In the genomic region with DNA sequence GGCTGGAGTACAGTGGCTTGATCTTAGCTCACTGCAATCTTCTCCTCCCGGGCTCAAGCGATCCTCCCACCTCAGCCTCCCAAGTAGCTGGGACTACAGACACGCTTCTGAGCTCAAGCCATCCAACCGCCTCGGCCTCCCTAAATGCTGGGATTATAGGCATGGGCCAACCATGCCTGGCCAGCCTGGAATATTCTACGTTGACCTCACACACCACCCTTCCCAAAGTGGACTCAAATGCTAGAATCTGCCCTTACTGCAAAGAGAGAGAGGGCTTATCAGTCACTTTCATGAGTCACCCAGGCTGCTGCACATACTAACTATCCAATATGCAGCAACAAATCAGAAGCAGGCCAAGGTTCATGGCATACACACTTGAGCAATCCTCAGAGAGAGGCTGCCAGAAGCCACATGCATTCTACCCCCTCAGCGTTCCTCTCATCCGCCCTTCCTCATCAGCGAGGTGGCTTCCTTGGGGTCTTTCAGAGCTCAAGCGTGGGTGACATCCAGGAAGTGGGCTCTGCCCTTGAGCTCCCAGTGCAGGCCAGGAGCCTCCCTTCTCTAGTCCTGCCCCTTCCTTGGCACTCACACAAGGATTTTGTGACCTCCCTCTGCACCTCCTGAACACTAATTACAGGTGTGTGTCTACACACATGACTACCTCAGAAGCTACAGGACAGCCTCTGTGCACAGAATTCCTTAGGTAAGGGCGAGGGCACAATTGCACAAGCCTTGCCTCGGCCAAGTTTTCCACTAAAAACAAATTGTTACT, we compare ENCODE assay signal across 1 cellular context.
TF ChIP-seq lines count a peak whose summit lies in the region.

No MANE protein-coding gene starts in this region.

TF ChIP-seq in HepG2, 621 proteins besides CTCF, POLR2A, EP300 and RAD21 (continued from another document and continues in another):
- TF ChIP-seq, protein P1, sequence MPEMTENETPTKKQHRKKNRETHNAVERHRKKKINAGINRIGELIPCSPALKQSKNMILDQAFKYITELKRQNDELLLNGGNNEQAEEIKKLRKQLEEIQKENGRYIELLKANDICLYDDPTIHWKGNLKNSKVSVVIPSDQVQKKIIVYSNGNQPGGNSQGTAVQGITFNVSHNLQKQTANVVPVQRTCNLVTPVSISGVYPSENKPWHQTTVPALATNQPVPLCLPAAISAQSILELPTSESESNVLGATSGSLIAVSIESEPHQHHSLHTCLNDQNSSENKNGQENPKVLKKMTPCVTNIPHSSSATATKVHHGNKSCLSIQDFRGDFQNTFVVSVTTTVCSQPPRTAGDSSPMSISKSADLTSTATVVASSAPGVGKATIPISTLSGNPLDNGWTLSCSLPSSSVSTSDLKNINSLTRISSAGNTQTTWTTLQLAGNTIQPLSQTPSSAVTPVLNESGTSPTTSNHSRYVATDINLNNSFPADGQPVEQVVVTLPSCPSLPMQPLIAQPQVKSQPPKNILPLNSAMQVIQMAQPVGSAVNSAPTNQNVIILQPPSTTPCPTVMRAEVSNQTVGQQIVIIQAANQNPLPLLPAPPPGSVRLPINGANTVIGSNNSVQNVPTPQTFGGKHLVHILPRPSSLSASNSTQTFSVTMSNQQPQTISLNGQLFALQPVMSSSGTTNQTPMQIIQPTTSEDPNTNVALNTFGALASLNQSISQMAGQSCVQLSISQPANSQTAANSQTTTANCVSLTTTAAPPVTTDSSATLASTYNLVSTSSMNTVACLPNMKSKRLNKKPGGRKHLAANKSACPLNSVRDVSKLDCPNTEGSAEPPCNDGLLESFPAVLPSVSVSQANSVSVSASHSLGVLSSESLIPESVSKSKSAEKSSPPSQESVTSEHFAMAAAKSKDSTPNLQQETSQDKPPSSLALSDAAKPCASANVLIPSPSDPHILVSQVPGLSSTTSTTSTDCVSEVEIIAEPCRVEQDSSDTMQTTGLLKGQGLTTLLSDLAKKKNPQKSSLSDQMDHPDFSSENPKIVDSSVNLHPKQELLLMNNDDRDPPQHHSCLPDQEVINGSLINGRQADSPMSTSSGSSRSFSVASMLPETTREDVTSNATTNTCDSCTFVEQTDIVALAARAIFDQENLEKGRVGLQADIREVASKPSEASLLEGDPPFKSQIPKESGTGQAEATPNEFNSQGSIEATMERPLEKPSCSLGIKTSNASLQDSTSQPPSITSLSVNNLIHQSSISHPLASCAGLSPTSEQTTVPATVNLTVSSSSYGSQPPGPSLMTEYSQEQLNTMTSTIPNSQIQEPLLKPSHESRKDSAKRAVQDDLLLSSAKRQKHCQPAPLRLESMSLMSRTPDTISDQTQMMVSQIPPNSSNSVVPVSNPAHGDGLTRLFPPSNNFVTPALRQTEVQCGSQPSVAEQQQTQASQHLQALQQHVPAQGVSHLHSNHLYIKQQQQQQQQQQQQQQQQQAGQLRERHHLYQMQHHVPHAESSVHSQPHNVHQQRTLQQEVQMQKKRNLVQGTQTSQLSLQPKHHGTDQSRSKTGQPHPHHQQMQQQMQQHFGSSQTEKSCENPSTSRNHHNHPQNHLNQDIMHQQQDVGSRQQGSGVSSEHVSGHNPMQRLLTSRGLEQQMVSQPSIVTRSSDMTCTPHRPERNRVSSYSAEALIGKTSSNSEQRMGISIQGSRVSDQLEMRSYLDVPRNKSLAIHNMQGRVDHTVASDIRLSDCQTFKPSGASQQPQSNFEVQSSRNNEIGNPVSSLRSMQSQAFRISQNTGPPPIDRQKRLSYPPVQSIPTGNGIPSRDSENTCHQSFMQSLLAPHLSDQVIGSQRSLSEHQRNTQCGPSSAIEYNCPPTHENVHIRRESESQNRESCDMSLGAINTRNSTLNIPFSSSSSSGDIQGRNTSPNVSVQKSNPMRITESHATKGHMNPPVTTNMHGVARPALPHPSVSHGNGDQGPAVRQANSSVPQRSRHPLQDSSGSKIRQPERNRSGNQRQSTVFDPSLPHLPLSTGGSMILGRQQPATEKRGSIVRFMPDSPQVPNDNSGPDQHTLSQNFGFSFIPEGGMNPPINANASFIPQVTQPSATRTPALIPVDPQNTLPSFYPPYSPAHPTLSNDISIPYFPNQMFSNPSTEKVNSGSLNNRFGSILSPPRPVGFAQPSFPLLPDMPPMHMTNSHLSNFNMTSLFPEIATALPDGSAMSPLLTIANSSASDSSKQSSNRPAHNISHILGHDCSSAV (CRISPR knock-in tag; IDR thresholded peaks at IDR 0.05; ENCODE audit: borderline replicate concordance): no peak
- TF ChIP-seq SOX5 (CRISPR knock-in tag; IDR thresholded peaks at IDR 0.05; ENCODE audit: borderline replicate concordance) (peak; percentile 71), HNF4A (CRISPR knock-in tag; IDR thresholded peaks at IDR 0.05) (peak; percentile 92), ZNF589 (CRISPR knock-in tag; conservative IDR thresholded peaks at IDR 0.05) (peak; percentile 56; the same call in 1 of the 2 replicates), ZNF674 (CRISPR knock-in tag; IDR thresholded peaks at IDR 0.05; ENCODE audit: low read depth) (no peak), ZNF20 (CRISPR knock-in tag; IDR thresholded peaks at IDR 0.05) (no peak), FIP1L1 (IDR thresholded peaks at IDR 0.05; ENCODE audit: borderline replicate concordance, insufficient read depth, low read depth, low read length) (no peak), TARDBP (CRISPR knock-in tag; IDR thresholded peaks at IDR 0.05) (peak; percentile 83), DNMT3B (CRISPR knock-in tag; conservative IDR thresholded peaks at IDR 0.05) (0 out of 2 replicates have a peak, but pooled peaks have one; percentile 48), NFIC (IDR thresholded peaks at IDR 0.05; ENCODE audit: low read length) (no peak), ZNF746 (CRISPR knock-in tag; IDR thresholded peaks at IDR 0.05) (peak; percentile 82), CEBPB (IDR thresholded peaks at IDR 0.05; ENCODE audit: borderline replicate concordance, low read depth, low read length) (peak; percentile 98), SMYD3 (CRISPR knock-in tag; IDR thresholded peaks at IDR 0.05) (peak; percentile 63; the same call in 1 of the 2 replicates), HOXA3 (CRISPR knock-in tag; IDR thresholded peaks at IDR 0.05) (peak; percentile 83; the same call in 1 of the 2 replicates), ARID2 (CRISPR knock-in tag; IDR thresholded peaks at IDR 0.05; ENCODE audit: borderline replicate concordance) (peak; percentile 62; the same call in 1 of the 2 replicates), ZNF567 (CRISPR knock-in tag; IDR thresholded peaks at IDR 0.05; ENCODE audit: borderline replicate concordance) (0 out of 2 replicates have a peak, but pooled peaks have one; percentile 26), ZNF605 (CRISPR knock-in tag; IDR thresholded peaks at IDR 0.05) (peak; percentile 81; the same call in 1 of the 2 replicates), PCBP2 (optimal IDR thresholded peaks at IDR 0.05; ENCODE audit: low read depth, low read length, poor library complexity, severe bottlenecking) (no peak), ELF1 (CRISPR knock-in tag; IDR thresholded peaks at IDR 0.05) (0 out of 2 replicates have a peak, but pooled peaks have one; percentile 34), JDP2 (CRISPR knock-in tag; IDR thresholded peaks at IDR 0.05; ENCODE audit: borderline replicate concordance) (no peak), CCAR2 (optimal IDR thresholded peaks at IDR 0.05; ENCODE audit: low read depth, low read length) (no peak), CEBPG (CRISPR knock-in tag; IDR thresholded peaks at IDR 0.05) (peak; percentile 93), ZNF724P (CRISPR knock-in tag; IDR thresholded peaks at IDR 0.05; ENCODE audit: borderline replicate concordance) (0 out of 2 replicates have a peak, but pooled peaks have one; percentile 48)
- TF ChIP-seq, protein P2, sequence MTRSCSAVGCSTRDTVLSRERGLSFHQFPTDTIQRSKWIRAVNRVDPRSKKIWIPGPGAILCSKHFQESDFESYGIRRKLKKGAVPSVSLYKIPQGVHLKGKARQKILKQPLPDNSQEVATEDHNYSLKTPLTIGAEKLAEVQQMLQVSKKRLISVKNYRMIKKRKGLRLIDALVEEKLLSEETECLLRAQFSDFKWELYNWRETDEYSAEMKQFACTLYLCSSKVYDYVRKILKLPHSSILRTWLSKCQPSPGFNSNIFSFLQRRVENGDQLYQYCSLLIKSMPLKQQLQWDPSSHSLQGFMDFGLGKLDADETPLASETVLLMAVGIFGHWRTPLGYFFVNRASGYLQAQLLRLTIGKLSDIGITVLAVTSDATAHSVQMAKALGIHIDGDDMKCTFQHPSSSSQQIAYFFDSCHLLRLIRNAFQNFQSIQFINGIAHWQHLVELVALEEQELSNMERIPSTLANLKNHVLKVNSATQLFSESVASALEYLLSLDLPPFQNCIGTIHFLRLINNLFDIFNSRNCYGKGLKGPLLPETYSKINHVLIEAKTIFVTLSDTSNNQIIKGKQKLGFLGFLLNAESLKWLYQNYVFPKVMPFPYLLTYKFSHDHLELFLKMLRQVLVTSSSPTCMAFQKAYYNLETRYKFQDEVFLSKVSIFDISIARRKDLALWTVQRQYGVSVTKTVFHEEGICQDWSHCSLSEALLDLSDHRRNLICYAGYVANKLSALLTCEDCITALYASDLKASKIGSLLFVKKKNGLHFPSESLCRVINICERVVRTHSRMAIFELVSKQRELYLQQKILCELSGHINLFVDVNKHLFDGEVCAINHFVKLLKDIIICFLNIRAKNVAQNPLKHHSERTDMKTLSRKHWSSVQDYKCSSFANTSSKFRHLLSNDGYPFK (CRISPR knock-in tag; IDR thresholded peaks at IDR 0.05; ENCODE audit: borderline replicate concordance): no peak; the same call in 1 of the 2 replicates
- TF ChIP-seq, protein P3, sequence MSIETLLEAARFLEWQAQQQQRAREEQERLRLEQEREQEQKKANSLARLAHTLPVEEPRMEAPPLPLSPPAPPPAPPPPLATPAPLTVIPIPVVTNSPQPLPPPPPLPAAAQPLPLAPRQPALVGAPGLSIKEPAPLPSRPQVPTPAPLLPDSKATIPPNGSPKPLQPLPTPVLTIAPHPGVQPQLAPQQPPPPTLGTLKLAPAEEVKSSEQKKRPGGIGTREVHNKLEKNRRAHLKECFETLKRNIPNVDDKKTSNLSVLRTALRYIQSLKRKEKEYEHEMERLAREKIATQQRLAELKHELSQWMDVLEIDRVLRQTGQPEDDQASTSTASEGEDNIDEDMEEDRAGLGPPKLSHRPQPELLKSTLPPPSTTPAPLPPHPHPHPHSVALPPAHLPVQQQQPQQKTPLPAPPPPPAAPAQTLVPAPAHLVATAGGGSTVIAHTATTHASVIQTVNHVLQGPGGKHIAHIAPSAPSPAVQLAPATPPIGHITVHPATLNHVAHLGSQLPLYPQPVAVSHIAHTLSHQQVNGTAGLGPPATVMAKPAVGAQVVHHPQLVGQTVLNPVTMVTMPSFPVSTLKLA (IDR thresholded peaks at IDR 0.05): no peak
- TF ChIP-seq, protein P4, sequence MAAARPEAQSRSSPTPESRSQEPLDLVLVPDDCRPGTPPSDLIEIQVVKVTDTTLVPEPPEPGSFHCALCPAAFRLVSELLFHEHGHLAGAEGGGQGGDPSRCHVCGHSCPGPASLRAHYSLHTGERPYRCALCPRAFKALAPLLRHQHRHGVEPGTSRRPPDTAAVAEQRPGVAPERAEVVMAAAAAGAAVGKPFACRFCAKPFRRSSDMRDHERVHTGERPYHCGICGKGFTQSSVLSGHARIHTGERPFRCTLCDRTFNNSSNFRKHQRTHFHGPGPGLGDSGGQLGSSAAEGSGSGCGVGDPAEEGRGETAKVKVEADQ (CRISPR knock-in tag; IDR thresholded peaks at IDR 0.05; ENCODE audit: borderline replicate concordance): no peak
- TF ChIP-seq, protein P5, sequence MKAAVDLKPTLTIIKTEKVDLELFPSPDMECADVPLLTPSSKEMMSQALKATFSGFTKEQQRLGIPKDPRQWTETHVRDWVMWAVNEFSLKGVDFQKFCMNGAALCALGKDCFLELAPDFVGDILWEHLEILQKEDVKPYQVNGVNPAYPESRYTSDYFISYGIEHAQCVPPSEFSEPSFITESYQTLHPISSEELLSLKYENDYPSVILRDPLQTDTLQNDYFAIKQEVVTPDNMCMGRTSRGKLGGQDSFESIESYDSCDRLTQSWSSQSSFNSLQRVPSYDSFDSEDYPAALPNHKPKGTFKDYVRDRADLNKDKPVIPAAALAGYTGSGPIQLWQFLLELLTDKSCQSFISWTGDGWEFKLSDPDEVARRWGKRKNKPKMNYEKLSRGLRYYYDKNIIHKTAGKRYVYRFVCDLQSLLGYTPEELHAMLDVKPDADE (CRISPR knock-in tag; IDR thresholded peaks at IDR 0.05): no peak
- TF ChIP-seq, protein P6, sequence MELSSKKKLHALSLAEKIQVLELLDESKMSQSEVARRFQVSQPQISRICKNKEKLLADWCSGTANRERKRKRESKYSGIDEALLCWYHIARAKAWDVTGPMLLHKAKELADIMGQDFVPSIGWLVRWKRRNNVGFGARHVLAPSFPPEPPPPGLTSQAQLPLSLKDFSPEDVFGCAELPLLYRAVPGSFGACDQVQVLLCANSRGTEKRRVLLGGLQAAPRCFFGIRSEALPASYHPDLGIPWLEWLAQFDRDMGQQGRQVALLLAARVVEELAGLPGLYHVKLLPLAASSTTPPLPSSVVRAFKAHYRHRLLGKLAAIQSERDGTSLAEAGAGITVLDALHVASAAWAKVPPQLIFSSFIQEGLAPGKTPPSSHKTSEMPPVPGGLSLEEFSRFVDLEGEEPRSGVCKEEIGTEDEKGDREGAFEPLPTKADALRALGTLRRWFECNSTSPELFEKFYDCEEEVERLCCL (CRISPR knock-in tag; IDR thresholded peaks at IDR 0.05; ENCODE audit: borderline replicate concordance): no peak
- TF ChIP-seq, protein P7, sequence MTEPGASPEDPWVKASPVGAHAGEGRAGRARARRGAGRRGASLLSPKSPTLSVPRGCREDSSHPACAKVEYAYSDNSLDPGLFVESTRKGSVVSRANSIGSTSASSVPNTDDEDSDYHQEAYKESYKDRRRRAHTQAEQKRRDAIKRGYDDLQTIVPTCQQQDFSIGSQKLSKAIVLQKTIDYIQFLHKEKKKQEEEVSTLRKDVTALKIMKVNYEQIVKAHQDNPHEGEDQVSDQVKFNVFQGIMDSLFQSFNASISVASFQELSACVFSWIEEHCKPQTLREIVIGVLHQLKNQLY (CRISPR knock-in tag; IDR thresholded peaks at IDR 0.05): peak; percentile 51; the same call in 1 of the 2 replicates
- TF ChIP-seq, protein P8, sequence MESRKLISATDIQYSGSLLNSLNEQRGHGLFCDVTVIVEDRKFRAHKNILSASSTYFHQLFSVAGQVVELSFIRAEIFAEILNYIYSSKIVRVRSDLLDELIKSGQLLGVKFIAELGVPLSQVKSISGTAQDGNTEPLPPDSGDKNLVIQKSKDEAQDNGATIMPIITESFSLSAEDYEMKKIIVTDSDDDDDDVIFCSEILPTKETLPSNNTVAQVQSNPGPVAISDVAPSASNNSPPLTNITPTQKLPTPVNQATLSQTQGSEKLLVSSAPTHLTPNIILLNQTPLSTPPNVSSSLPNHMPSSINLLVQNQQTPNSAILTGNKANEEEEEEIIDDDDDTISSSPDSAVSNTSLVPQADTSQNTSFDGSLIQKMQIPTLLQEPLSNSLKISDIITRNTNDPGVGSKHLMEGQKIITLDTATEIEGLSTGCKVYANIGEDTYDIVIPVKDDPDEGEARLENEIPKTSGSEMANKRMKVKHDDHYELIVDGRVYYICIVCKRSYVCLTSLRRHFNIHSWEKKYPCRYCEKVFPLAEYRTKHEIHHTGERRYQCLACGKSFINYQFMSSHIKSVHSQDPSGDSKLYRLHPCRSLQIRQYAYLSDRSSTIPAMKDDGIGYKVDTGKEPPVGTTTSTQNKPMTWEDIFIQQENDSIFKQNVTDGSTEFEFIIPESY (CRISPR knock-in tag; IDR thresholded peaks at IDR 0.05): peak; percentile 52; the same call in 1 of the 2 replicates
